8 cellular contexts compared by ENCODE assay signal in genomic region chr5:134905246-134905996, GRCh38. TPM values are rescaled to one million over a fixed set of nuclear protein-coding genes. Genes with fewer than 3 reads are reported as not detected.
DNase-seq lines count a peak whose midpoint lies in the region; ATAC-seq and TF ChIP-seq lines count a peak whose summit lies in the region.

No MANE protein-coding gene starts in this region.

- no peaks in the 10 kb centered on the region for H3K36me3 ChIP-seq in smooth muscle cell (ENCODE audit: low read depth)

- H3K4me2 ChIP-seq in smooth muscle cell = peak overlapping the region; percentile 90

- DNase-seq in NCI-H1436 (lab: John Stamatoyannopoulos, UW) = peak; percentile 59
- no peak for DNase-seq in NCI-H1436 treated with DMSO at 0.1 percent for 48 hours (lab: John Stamatoyannopoulos, UW)
- peak; percentile 54 to 65 for DNase-seq in NCI-H187 (lab: John Stamatoyannopoulos, UW)
- peak; percentile 33 for DNase-seq in UCSD-AML1 (lab: John Stamatoyannopoulos, UW; ENCODE audit: unreplicated experiment)
- peak; percentile 30 for DNase-seq in brain pericyte (ENCODE audit: low read depth, low spot score)
- DNase-seq in iPS-NIHi7 (ENCODE audit: extremely low spot score) = peak; percentile 35
- peak; percentile 61 for DNase-seq in smooth muscle cell (lab: John Stamatoyannopoulos, UW; ENCODE audit: unreplicated experiment)

- ATAC-seq in HG02840 (IDR thresholded peaks at IDR 0.05; ENCODE audit: low FRiP score, unreplicated experiment) = peak; percentile 33

- H3F3A ChIP-seq in smooth muscle cell (ENCODE audit: low read depth) = peaks cover 5% of the 10 kb centered on the region

- H4K20me1 ChIP-seq in smooth muscle cell (ENCODE audit: low read depth) = no peaks in the 10 kb centered on the region

- no peaks in the 10 kb centered on the region for H3K9me3 ChIP-seq in smooth muscle cell (replicated peaks; ENCODE audit: low read depth)

- peak; percentile 67 for TF ChIP-seq CTCF in smooth muscle cell (IDR thresholded peaks at IDR 0.05; ENCODE audit: borderline replicate concordance, insufficient read depth, poor library complexity, severe bottlenecking)

- peaks cover 13% of the 10 kb centered on the region for H3K79me2 ChIP-seq in smooth muscle cell (ENCODE audit: low read depth)

- H3K27ac ChIP-seq in smooth muscle cell (ENCODE audit: low read depth) = peak overlapping the region; percentile 80

- H3K9ac ChIP-seq in smooth muscle cell (ENCODE audit: low read depth) = peak overlapping the region; percentile 85

- H3K4me3 ChIP-seq in smooth muscle cell = peak overlapping the region; percentile 79

- no peaks in the 10 kb centered on the region for H3K27me3 ChIP-seq in smooth muscle cell (ENCODE audit: low read depth)

- peak overlapping the region; percentile 21 for H2AFZ ChIP-seq in smooth muscle cell (ENCODE audit: low read depth)

- no peaks in the 10 kb centered on the region for H3K4me1 ChIP-seq in smooth muscle cell (ENCODE audit: low read depth)

- 1% methylated on average over 30 of the region's 54 CpGs for WGBS in smooth muscle cell (ENCODE audit: low lambda C conversion rate)

RNA-seq across cellular contexts. Expression of gene PCBD2, which starts 0.5 kb away (rescaled TPM):
- 2.4 and 2.5 TPM in 2 replicates for total RNA-seq in smooth muscle cell
- polyA plus RNA-seq in smooth muscle cell = 3.3 and 4.2 TPM in 2 replicates

RNA-seq across cellular contexts. Expression of gene TXNDC15, which starts 31.2 kb away (rescaled TPM):
- 118 TPM in 2 replicates for total RNA-seq in smooth muscle cell
- 54.0 and 70.8 TPM in 2 replicates for polyA plus RNA-seq in smooth muscle cell

RNA-seq across cellular contexts. Expression of gene C5orf24, which starts 59.7 kb away (rescaled TPM):
- 88.3 and 210 TPM in 2 replicates for total RNA-seq in smooth muscle cell
- 34.3 and 35.9 TPM in 2 replicates for polyA plus RNA-seq in smooth muscle cell
